Comparison of ENCODE assay signal across 30 cellular contexts in genomic region chr1:201226859-201227488, GRCh38. TPM values are rescaled to one million over a fixed set of nuclear protein-coding genes. Genes with fewer than 3 reads are reported as not detected.
DNase-seq lines count a peak whose midpoint lies in the region; ATAC-seq, FAIRE-seq and TF ChIP-seq lines count a peak whose summit lies in the region.
"Had no signal": no experiment of that assay in that cellular context is flagged by ENCODE, and none has a peak within 500 bp of the region (broad histone marks: within the 10 kb centered on the region; RNA-seq: fewer than 3 reads in every experiment).

No MANE protein-coding gene starts in this region.

- no peak overlapping the region for H3K4me2 ChIP-seq in HepG2 (ENCODE audit: low read depth, low read length)

- POLR2A ChIA-PET in HepG2 (lab: Yijun Ruan, JAX): interaction anchor here (0.6 kb wide), 1 partner anchor 130 kb away, joined by 3 read pairs; no protein-coding TSS in a partner anchor

- no peaks in the 10 kb centered on the region for H4K20me1 ChIP-seq in HepG2 (ENCODE audit: insufficient read depth, low read length)

- intact Hi-C loops in HepG2 (cut with micrococcal nuclease; ENCODE audit: unreplicated experiment): no loop called here
- intact Hi-C loops in psoas muscle (cut with DNase I): no loop called here

- TF ChIP-seq CTCF in coronary artery (IDR thresholded peaks at IDR 0.05): no peak
- no peak for TF ChIP-seq CTCF in HepG2 (CRISPR knock-in tag; IDR thresholded peaks at IDR 0.05)
- TF ChIP-seq CTCF in psoas muscle (IDR thresholded peaks at IDR 0.05): no peak

- H2AFZ ChIP-seq in HepG2 (ENCODE audit: low read length): no peak overlapping the region

- no peak overlapping the region for H3K4me3 ChIP-seq in coronary artery
- no peak overlapping the region for H3K4me3 ChIP-seq in HepG2 (replicated peaks in 1 of 3; ENCODE audit: insufficient read depth in 1 of 3, low read depth in 2 of 3, low read length in 3 of 3)
- no peak overlapping the region for H3K4me3 ChIP-seq in psoas muscle
- H3K4me3 ChIP-seq: body of pancreas, dorsolateral prefrontal cortex, skin epidermis had no signal

- H3K27me3 ChIP-seq in HepG2 (ENCODE audit: control insufficient read depth in 1 of 2, insufficient read depth in 2 of 2, low read length in 2 of 2): peaks cover 10 to 42% of the 10 kb centered on the region in 2 experiments
- no peaks in the 10 kb centered on the region for H3K27me3 ChIP-seq in psoas muscle (ENCODE audit: insufficient read depth in 3 of 3, low read length in 2 of 3)
- H3K27me3 ChIP-seq: body of pancreas, dorsolateral prefrontal cortex had no signal

- H3K4me1 ChIP-seq in HepG2 (ENCODE audit: insufficient read depth, low read length) (peaks cover 12% of the 10 kb centered on the region), psoas muscle (peaks cover 7% of the 10 kb centered on the region)
- H3K4me1 ChIP-seq: body of pancreas had no signal

- BruUV-seq in HepG2 (replicated peaks; lab: Mats Ljungman, UMichigan): no TSS peak

- TF ChIP-seq POLR2A in HepG2 (IDR thresholded peaks at IDR 0.05; ENCODE audit: insufficient read depth in 1 of 2, low read depth in 2 of 2, low read length in 2 of 2): no peak

- CTCF ChIA-PET in HepG2 (lab: Yijun Ruan, JAX; ENCODE audit: low intra/inter-chr PET ratio, low total read pairs): no interaction called here

- 50% methylated on average over 9 of the region's 24 CpGs for WGBS in HepG2 (ENCODE audit: low lambda C conversion rate)
- 89 to 93% (median 92%) methylated on average over 24 of the region's 24 CpGs for WGBS in psoas muscle, 3 donors

- TF ChIP-seq RAD21 in HepG2 (CRISPR knock-in tag; IDR thresholded peaks at IDR 0.05): no peak

- no peak for ATAC-seq in HepG2
- no peak for ATAC-seq in psoas muscle
- ATAC-seq: body of pancreas; left ventricle myocardium superior; naive thymus-derived CD4-positive, alpha-beta T cell; Panc1; stimulated activated naive CD8-positive, alpha-beta T cell treated with anti-CD3 and anti-CD28 coated beads, Interleukin-15, amount 100 ng/mL, for 72 hours had no signal

- in situ Hi-C loops in HepG2 (cut with HindIII; ENCODE audit: extremely low pct_ligation_motif_present, low pct_unique_long_range_greater_than_20kb) (no loop called here), KBM-7 (cut with MboI; ENCODE audit: low pct_unique_long_range_greater_than_20kb, low sequenced_read_pairs) (no loop called here)

- DNase-seq in NCI-H146 (lab: John Stamatoyannopoulos, UW) (peak; percentile 45), NCI-H146 treated with DMSO at 0.1 percent for 48 hours (lab: John Stamatoyannopoulos, UW; ENCODE audit: unreplicated experiment) (no peak), GM03348 (ENCODE audit: low spot score) (peak; percentile 3), coronary artery (ENCODE audit: low spot score) (peak; percentile 70), mesenteric fat pad (ENCODE audit: low spot score) (peak; percentile 47), HepG2 (ENCODE audit: low spot score) (no peak), KBM-7 (no peak), psoas muscle (no peak)
- DNase-seq: activated CD4-positive, alpha-beta T cell treated with anti-CD3 and anti-CD28 coated beads, Interleukin-2, amount 10 ng/mL, durations not matched to agents 7 days and 5 days; activated T-cell treated with anti-CD3 and anti-CD28 coated beads for 4 hours; body of pancreas; CD4-positive, alpha-beta memory T cell; DMS153; Kasumi-1; left ventricle myocardium superior; midbrain; NCI-H1694 treated with DMSO at 0.1 percent for 48 hours; NCI-H2171 treated with DMSO at 0.1 percent for 48 hours; NCI-H526; NK-92 treated with Interleukin-12 subunit alpha and Interleukin-12 subunit beta, amount 100 ng/mL, for 24 hours; nucleus accumbens; SHP77 treated with DMSO at 0.1 percent for 48 hours had no signal

- no peak for FAIRE-seq in HepG2 (lab: Jason Lieb, UNC)
- FAIRE-seq: endothelial cell of umbilical vein, G401.6 had no signal

- H3K27ac ChIP-seq in coronary artery (no peak overlapping the region), HepG2 (ENCODE audit: extremely low read length, insufficient read depth, low read length) (no peak overlapping the region), psoas muscle (no peak overlapping the region)
- H3K27ac ChIP-seq: 22Rv1, body of pancreas, dorsolateral prefrontal cortex, skin epidermis had no signal

- no peak for TF ChIP-seq EP300 in HepG2 (IDR thresholded peaks at IDR 0.05; ENCODE audit: low read depth in 2 of 2, low read length in 2 of 2)
- TF ChIP-seq EP300 in HepG2 (CRISPR knock-in tag; IDR thresholded peaks at IDR 0.05; ENCODE audit: borderline replicate concordance): no peak

- no peaks in the 10 kb centered on the region for H3K79me2 ChIP-seq in HepG2 (ENCODE audit: insufficient read depth, low read length)

- H3K9ac ChIP-seq in HepG2 (ENCODE audit: insufficient read depth, low read depth, low read length): no peak overlapping the region

- no peaks in the 10 kb centered on the region for H3K36me3 ChIP-seq in HepG2 (replicated peaks in 1 of 2; ENCODE audit: control insufficient read depth in 1 of 2, insufficient read depth in 2 of 2, low read length in 2 of 2)
- peaks cover 0 to 39% of the 10 kb centered on the region in 2 donors for H3K36me3 ChIP-seq in psoas muscle (ENCODE audit: insufficient read depth in 1 of 2, low read depth in 1 of 2)

- H3K9me3 ChIP-seq in HepG2 (ENCODE audit: low read length) (no peaks in the 10 kb centered on the region), psoas muscle (no peaks in the 10 kb centered on the region)
- H3K9me3 ChIP-seq: body of pancreas had no signal

RNA-seq across cellular contexts. Expression of gene IGFN1, which starts 36.4 kb away (rescaled TPM):
- not detected for total RNA-seq in mesenteric fat pad
- 0.04 TPM in 1 of 2 replicates, not detected in the other for total RNA-seq in HepG2 (2016; rRNA removed; fragmentation: Illumina TruSeq; extraction: Trizol)
- total RNA-seq in HepG2 (2016; cell fraction: cytosol; rRNA removed; fragmentation: Illumina TruSeq; extraction: Trizol; ENCODE audit: low read depth): not detected in 2 replicates
- total RNA-seq in HepG2 (2016; cell fraction: insoluble cytoplasmic fraction; rRNA removed; fragmentation: Illumina TruSeq; extraction: Trizol): 0.03 TPM in 1 of 2 replicates, not detected in the other
- total RNA-seq in HepG2 (2016; cell fraction: membrane; rRNA removed; fragmentation: Illumina TruSeq; extraction: Trizol): not detected in 2 replicates
- 0.09 and 0.22 TPM in 2 replicates for total RNA-seq in HepG2 (2016; cell fraction: nucleus; rRNA removed; fragmentation: Illumina TruSeq; extraction: Trizol)
- polyA plus RNA-seq in HepG2 (2011; rRNA removed): 0.05 and 0.22 TPM in 2 replicates
- polyA plus RNA-seq in HepG2 (2011; cell fraction: cytosol; rRNA removed): 0.01 TPM in 2 replicates
- 1.1 and 1.3 TPM in 2 replicates for polyA plus RNA-seq in HepG2 (2011; cell fraction: nucleus; rRNA removed)
- polyA plus RNA-seq in HepG2 (2012): 0.05 and 0.20 TPM in 2 replicates
- not detected in 2 replicates for polyA plus RNA-seq in HepG2 (2016; cell fraction: cytosol; fragmentation: Illumina TruSeq; extraction: Trizol; ENCODE audit: low read depth)
- 0.05 TPM in 1 of 2 replicates, not detected in the other for polyA plus RNA-seq in HepG2 (2016; cell fraction: insoluble cytoplasmic fraction; fragmentation: Illumina TruSeq; extraction: Trizol; ENCODE audit: low read depth)
- polyA plus RNA-seq in HepG2 (2016; cell fraction: membrane; fragmentation: Illumina TruSeq; extraction: Trizol; ENCODE audit: low read depth): not detected in 2 replicates
- 1.1 and 1.3 TPM in 2 replicates for polyA plus RNA-seq in HepG2 (2016; cell fraction: nucleus; fragmentation: Illumina TruSeq; extraction: Trizol; ENCODE audit: insufficient read depth, low read depth)
- polyA minus RNA-seq in HepG2 (2011; rRNA and poly(A)+ RNA removed; ENCODE audit: low replicate concordance): not detected in 2 replicates
- polyA minus RNA-seq in HepG2 (2011; cell fraction: cytosol; rRNA and poly(A)+ RNA removed): 0.09 TPM in 1 of 2 replicates, not detected in the other
- 0.12 and 0.13 TPM in 2 replicates for polyA minus RNA-seq in HepG2 (2011; cell fraction: nucleus; rRNA and poly(A)+ RNA removed)
- 100 to 1,000 TPM in 3 of 4 donors, 10 to 100 TPM in 1; 29.3 to 442 (median 247) TPM for total RNA-seq in psoas muscle
- 10 to 100 TPM in 2 of 3 donors, 1 to 10 TPM in 1; 2.7 to 33.1 (median 22.0) TPM for polyA plus RNA-seq in psoas muscle
- total RNA-seq: activated CD4-positive, alpha-beta T cell treated with anti-CD3 and anti-CD28 coated beads, Interleukin-2, amount 10 ng/mL, durations not matched to agents 7 days and 5 days; CD4-positive, alpha-beta memory T cell; endothelial cell of umbilical vein; left ventricle myocardium superior; naive thymus-derived CD4-positive, alpha-beta T cell had no signal
- polyA plus RNA-seq: CD4-positive, alpha-beta memory T cell; endothelial cell of umbilical vein; naive thymus-derived CD4-positive, alpha-beta T cell had no signal

RNA-seq across cellular contexts. Expression of gene PKP1, which starts 56.3 kb away (rescaled TPM):
- total RNA-seq in mesenteric fat pad: 11.5 TPM
- total RNA-seq in HepG2 (2016; rRNA removed; fragmentation: Illumina TruSeq; extraction: Trizol): not detected in 2 replicates
- total RNA-seq in HepG2 (2016; cell fraction: cytosol; rRNA removed; fragmentation: Illumina TruSeq; extraction: Trizol; ENCODE audit: low read depth): not detected in 2 replicates
- not detected in 2 replicates for total RNA-seq in HepG2 (2016; cell fraction: insoluble cytoplasmic fraction; rRNA removed; fragmentation: Illumina TruSeq; extraction: Trizol)
- total RNA-seq in HepG2 (2016; cell fraction: membrane; rRNA removed; fragmentation: Illumina TruSeq; extraction: Trizol): not detected in 2 replicates
- not detected in 2 replicates for total RNA-seq in HepG2 (2016; cell fraction: nucleus; rRNA removed; fragmentation: Illumina TruSeq; extraction: Trizol)
- polyA plus RNA-seq in HepG2 (2011; rRNA removed): not detected in 2 replicates
- not detected in 2 replicates for polyA plus RNA-seq in HepG2 (2011; cell fraction: cytosol; rRNA removed)
- not detected in 2 replicates for polyA plus RNA-seq in HepG2 (2011; cell fraction: nucleus; rRNA removed)
- not detected in 2 replicates for polyA plus RNA-seq in HepG2 (2012)
- polyA plus RNA-seq in HepG2 (2016; cell fraction: cytosol; fragmentation: Illumina TruSeq; extraction: Trizol; ENCODE audit: low read depth): not detected in 2 replicates
- not detected in 2 replicates for polyA plus RNA-seq in HepG2 (2016; cell fraction: insoluble cytoplasmic fraction; fragmentation: Illumina TruSeq; extraction: Trizol; ENCODE audit: low read depth)
- not detected in 2 replicates for polyA plus RNA-seq in HepG2 (2016; cell fraction: membrane; fragmentation: Illumina TruSeq; extraction: Trizol; ENCODE audit: low read depth)
- polyA plus RNA-seq in HepG2 (2016; cell fraction: nucleus; fragmentation: Illumina TruSeq; extraction: Trizol; ENCODE audit: insufficient read depth, low read depth): not detected in 2 replicates
- 0.23 TPM in 1 of 2 replicates, not detected in the other for polyA minus RNA-seq in HepG2 (2011; rRNA and poly(A)+ RNA removed; ENCODE audit: low replicate concordance)
- not detected in 2 replicates for polyA minus RNA-seq in HepG2 (2011; cell fraction: cytosol; rRNA and poly(A)+ RNA removed)
- polyA minus RNA-seq in HepG2 (2011; cell fraction: nucleus; rRNA and poly(A)+ RNA removed): not detected in 2 replicates
- 1 to 10 TPM; 1.2 to 6.7 (median 3.3) TPM for total RNA-seq in psoas muscle
- 1 to 10 TPM in 2 of 3 donors, under 1 TPM in 1; 0.32 to 2.7 (median 2.4) TPM for polyA plus RNA-seq in psoas muscle
- total RNA-seq: activated CD4-positive, alpha-beta T cell treated with anti-CD3 and anti-CD28 coated beads, Interleukin-2, amount 10 ng/mL, durations not matched to agents 7 days and 5 days; CD4-positive, alpha-beta memory T cell; endothelial cell of umbilical vein; naive thymus-derived CD4-positive, alpha-beta T cell had no signal
- polyA plus RNA-seq: CD4-positive, alpha-beta memory T cell; naive thymus-derived CD4-positive, alpha-beta T cell had no signal

Comparison
In these comparisons a context has a peak if more than half of its experiments do, and no peak if none do; other contexts are left out.
1. DNase-seq: peak in NCI-H146 (single experiment), GM03348 (single experiment), coronary artery (single experiment) and mesenteric fat pad (single experiment); none in NCI-H146 treated with DMSO at 0.1 percent for 48 hours (single experiment), HepG2 (single experiment), KBM-7 (single experiment) and psoas muscle (0 of 2).
2. RNA of gene IGFN1, which starts 36.4 kb away (total RNA-seq): 29.3 to 442 TPM in psoas muscle; 0.03 to 0.22 TPM in HepG2 and not detected in mesenteric fat pad (single experiment); every median in the first group is over 10 times any median in the second.